In the genomic region with DNA sequence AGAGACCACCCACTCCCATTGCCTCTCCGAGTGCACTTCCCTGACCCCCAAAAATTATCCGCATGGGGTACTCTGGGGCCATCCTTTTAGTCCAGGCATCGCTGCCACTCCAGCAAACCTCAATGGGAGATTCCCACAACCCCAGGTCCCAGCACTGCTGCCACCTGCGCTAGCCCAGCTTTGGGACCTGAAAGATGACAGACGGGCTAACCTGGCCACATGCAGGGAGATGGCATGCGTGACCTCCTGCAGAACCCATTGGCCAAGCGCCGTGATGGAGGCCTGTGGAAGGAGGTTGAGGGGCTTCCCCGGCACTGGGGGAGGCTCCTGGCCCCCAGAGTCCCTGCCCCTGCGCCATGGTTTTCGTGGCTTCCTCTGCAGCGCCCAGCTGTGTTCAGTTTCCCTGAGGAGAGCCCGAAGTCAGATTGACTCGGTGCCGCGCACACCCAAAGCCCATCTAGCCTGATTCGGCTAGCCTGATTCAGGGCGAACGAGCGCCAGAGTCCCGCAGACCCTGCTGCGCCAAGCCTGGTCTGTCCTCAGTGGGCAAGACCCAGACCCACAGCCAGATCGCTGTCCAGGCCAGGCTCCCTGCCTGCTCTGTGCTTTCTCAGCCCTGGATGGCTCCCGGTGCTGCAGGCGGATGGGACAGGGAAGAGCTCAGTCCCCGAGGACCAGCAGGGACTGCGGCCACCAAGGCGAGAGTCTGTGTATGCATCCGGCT, we compare ENCODE assay signal across 8 cellular contexts. TPM values are rescaled to one million over a fixed set of nuclear protein-coding genes. Genes with fewer than 3 reads are reported as not detected.
DNase-seq lines count a peak whose midpoint lies in the region; TF ChIP-seq lines count a peak whose summit lies in the region.

No MANE protein-coding gene starts in this region.

- DNase-seq in COLO668 (lab: John Stamatoyannopoulos, UW; ENCODE audit: unreplicated experiment) (peak; percentile 55), H7 (peak; percentile 65), mesothelial cell of epicardium (ENCODE audit: low spot score in 2 of 2, unreplicated experiment in 2 of 2) (no peak), HuH-7.5 (ENCODE audit: low spot score) (no peak), superior temporal gyrus (ENCODE audit: extremely low spot score) (no peak), T-helper 2 cell (no peak)
- DNase-seq in activated T-helper 1 cell treated with anti-CD3 and anti-CD28 coated beads, Interleukin-12 subunit alpha, Interleukin-12 subunit beta, Interleukin-2, Interleukin-4 antibody, amounts not matched to agents 30 ng/mL and 10 ng/mL and 1 ng/mL, durations not matched to agents 14 hours and 24 hours and 36 hours (ENCODE audit: low spot score): no peak
- no peak for DNase-seq in stimulated activated CD4-positive, alpha-beta T cell treated with anti-CD3 and anti-CD28 coated beads, Interleukin-1b, Interleukin-23, amount 100 ng/mL, for 48 hours

- peaks cover 58% of the 10 kb centered on the region for H3K27me3 ChIP-seq in H7 (ENCODE audit: control insufficient read depth, insufficient read depth, low read length)

- no peaks in the 10 kb centered on the region for H3K36me3 Mint-ChIP-seq in activated T-helper 1 cell treated with anti-CD3 and anti-CD28 coated beads, Interleukin-12 subunit alpha, Interleukin-12 subunit beta, Interleukin-2, Interleukin-4 antibody, amounts not matched to agents 30 ng/mL and 10 ng/mL and 1 ng/mL, durations not matched to agents 14 hours and 24 hours and 36 hours (ENCODE audit: low read depth)
- no peaks in the 10 kb centered on the region for H3K36me3 Mint-ChIP-seq in mesothelial cell of epicardium

- H3K4me1 Mint-ChIP-seq in activated T-helper 1 cell treated with anti-CD3 and anti-CD28 coated beads, Interleukin-12 subunit alpha, Interleukin-12 subunit beta, Interleukin-2, Interleukin-4 antibody, amounts not matched to agents 30 ng/mL and 10 ng/mL and 1 ng/mL, durations not matched to agents 14 hours and 24 hours and 36 hours (ENCODE audit: low read depth): no peaks in the 10 kb centered on the region
- H3K4me1 Mint-ChIP-seq in mesothelial cell of epicardium: peaks cover 21% of the 10 kb centered on the region

- intact Hi-C loops in activated T-helper 1 cell treated with anti-CD3 and anti-CD28 coated beads, Interleukin-12 subunit alpha, Interleukin-12 subunit beta, Interleukin-2, Interleukin-4 antibody, amounts not matched to agents 30 ng/mL and 10 ng/mL and 1 ng/mL, durations not matched to agents 14 hours and 24 hours and 36 hours (cut with micrococcal nuclease): no loop called here

- no peaks in the 10 kb centered on the region for H3K9me3 Mint-ChIP-seq in activated T-helper 1 cell treated with anti-CD3 and anti-CD28 coated beads, Interleukin-12 subunit alpha, Interleukin-12 subunit beta, Interleukin-2, Interleukin-4 antibody, amounts not matched to agents 30 ng/mL and 10 ng/mL and 1 ng/mL, durations not matched to agents 14 hours and 24 hours and 36 hours
- H3K9me3 Mint-ChIP-seq in mesothelial cell of epicardium: no peaks in the 10 kb centered on the region

- TF ChIP-seq CTCF in mesothelial cell of epicardium (IDR thresholded peaks at IDR 0.05; ENCODE audit: unreplicated experiment): no peak

- H3K4me3 ChIP-seq in H7 (ENCODE audit: insufficient read depth, low read depth, low read length): no peak overlapping the region; the same call in 1 of the 2 replicates

- no peaks in the 10 kb centered on the region for H3K36me3 ChIP-seq in H7 (replicated peaks; ENCODE audit: control insufficient read depth, insufficient read depth, low read length)

- peak overlapping the region; percentile 57 for H3K27ac Mint-ChIP-seq in activated T-helper 1 cell treated with anti-CD3 and anti-CD28 coated beads, Interleukin-12 subunit alpha, Interleukin-12 subunit beta, Interleukin-2, Interleukin-4 antibody, amounts not matched to agents 30 ng/mL and 10 ng/mL and 1 ng/mL, durations not matched to agents 14 hours and 24 hours and 36 hours
- H3K27ac Mint-ChIP-seq in mesothelial cell of epicardium: no peak overlapping the region

- H3K4me3 Mint-ChIP-seq in activated T-helper 1 cell treated with anti-CD3 and anti-CD28 coated beads, Interleukin-12 subunit alpha, Interleukin-12 subunit beta, Interleukin-2, Interleukin-4 antibody, amounts not matched to agents 30 ng/mL and 10 ng/mL and 1 ng/mL, durations not matched to agents 14 hours and 24 hours and 36 hours: no peak overlapping the region
- peak overlapping the region; percentile 69 for H3K4me3 Mint-ChIP-seq in mesothelial cell of epicardium

- H3K27me3 Mint-ChIP-seq in activated T-helper 1 cell treated with anti-CD3 and anti-CD28 coated beads, Interleukin-12 subunit alpha, Interleukin-12 subunit beta, Interleukin-2, Interleukin-4 antibody, amounts not matched to agents 30 ng/mL and 10 ng/mL and 1 ng/mL, durations not matched to agents 14 hours and 24 hours and 36 hours (ENCODE audit: insufficient read depth): peaks cover 35% of the 10 kb centered on the region
- peaks cover 39% of the 10 kb centered on the region for H3K27me3 Mint-ChIP-seq in mesothelial cell of epicardium (ENCODE audit: low read depth)

RNA-seq across cellular contexts. Expression of gene WNT7B, which starts 0.8 kb away (rescaled TPM):
- total RNA-seq in H7 (2014; rRNA removed; shearing (Covaris generic)): 0.10 TPM in 1 of 2 replicates, not detected in the other
- not detected in 2 replicates for total RNA-seq in activated T-helper 1 cell treated with anti-CD3 and anti-CD28 coated beads, Interleukin-12 subunit alpha, Interleukin-12 subunit beta, Interleukin-2, Interleukin-4 antibody, amounts not matched to agents 30 ng/mL and 10 ng/mL and 1 ng/mL, durations not matched to agents 14 hours and 24 hours and 36 hours
- total RNA-seq in mesothelial cell of epicardium: 11.2 to 12.2 TPM (median 12.0 TPM) in 3 replicates

Comparison
In these comparisons a context has a peak if more than half of its experiments do, and no peak if none do; other contexts are left out.
1. DNase-seq: peak in COLO668 (single experiment) and H7 (single experiment); none in activated T-helper 1 cell treated with anti-CD3 and anti-CD28 coated beads, Interleukin-12 subunit alpha, Interleukin-12 subunit beta, Interleukin-2, Interleukin-4 antibody, amounts not matched to agents 30 ng/mL and 10 ng/mL and 1 ng/mL, durations not matched to agents 14 hours and 24 hours and 36 hours (single experiment), mesothelial cell of epicardium (0 of 2), HuH-7.5 (single experiment), stimulated activated CD4-positive, alpha-beta T cell treated with anti-CD3 and anti-CD28 coated beads, Interleukin-1b, Interleukin-23, amount 100 ng/mL, for 48 hours (single experiment), superior temporal gyrus (single experiment) and T-helper 2 cell (0 of 5).
2. RNA of gene WNT7B, which starts 0.8 kb away (total RNA-seq): 11.2 to 12.2 TPM in mesothelial cell of epicardium; 0.10 TPM in H7 and not detected in activated T-helper 1 cell treated with anti-CD3 and anti-CD28 coated beads, Interleukin-12 subunit alpha, Interleukin-12 subunit beta, Interleukin-2, Interleukin-4 antibody, amounts not matched to agents 30 ng/mL and 10 ng/mL and 1 ng/mL, durations not matched to agents 14 hours and 24 hours and 36 hours; every median in the first group is over 10 times any median in the second.